Comparison of ENCODE assay signal across 14 cellular contexts in the genomic region with DNA sequence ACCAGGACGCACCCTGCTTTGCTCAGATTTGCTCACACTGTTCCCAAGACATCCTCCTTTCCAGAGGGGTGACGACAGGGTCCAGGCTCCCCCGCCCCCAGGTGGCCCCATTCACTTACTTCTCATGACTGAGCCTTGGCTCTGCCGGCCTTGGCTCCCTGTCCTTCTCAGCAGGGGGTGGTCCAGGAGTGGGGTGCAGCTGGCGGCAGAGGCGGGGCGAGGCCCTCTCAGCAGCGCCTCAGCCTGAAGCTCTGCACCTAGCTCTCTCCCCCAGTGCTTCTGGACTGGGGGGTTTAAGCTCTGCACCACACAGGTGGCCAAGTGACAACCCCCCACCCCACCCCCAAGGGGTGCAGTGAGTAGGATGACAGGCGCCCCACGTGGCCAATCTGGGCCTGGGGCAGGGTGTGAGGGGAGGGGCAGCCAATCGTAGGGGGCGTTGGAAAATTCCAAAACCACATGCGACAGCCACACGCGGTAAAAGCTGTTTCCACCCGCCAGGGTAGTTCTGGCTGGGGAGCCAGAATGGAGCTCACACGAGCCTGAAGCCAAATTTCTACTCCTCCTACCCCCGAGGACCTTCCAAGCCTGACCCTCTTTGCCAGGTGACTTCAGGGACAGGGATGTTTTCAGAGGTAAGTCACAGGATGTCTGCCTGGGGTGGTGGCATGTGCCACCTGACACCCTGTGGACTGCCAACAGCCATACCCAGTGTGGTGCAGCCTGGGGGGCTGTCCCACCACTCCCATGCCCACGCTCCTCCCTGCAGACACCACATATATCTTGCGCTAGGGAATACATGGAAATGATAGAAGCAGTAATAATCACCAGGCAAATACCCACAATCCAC. TPM values are rescaled to one million over a fixed set of nuclear protein-coding genes. Genes with fewer than 3 reads are reported as not detected.
DNase-seq lines count a peak whose midpoint lies in the region; ATAC-seq and TF ChIP-seq lines count a peak whose summit lies in the region.
"Had no signal": no experiment of that assay in that cellular context is flagged by ENCODE, and none has a peak within 500 bp of the region (broad histone marks: within the 10 kb centered on the region; RNA-seq: fewer than 3 reads in every experiment).

No MANE protein-coding gene starts in this region.

- peaks cover 39% of the 10 kb centered on the region for H3K4me1 ChIP-seq in iPS-15b (ENCODE audit: control insufficient read depth, insufficient read depth, low read length)
- peaks cover 2 to 25% (median 5%) of the 10 kb centered on the region in 4 donors for H3K4me1 ChIP-seq in transverse colon

- peak overlapping the region; percentile 56 for H3K27ac Mint-ChIP-seq in activated CD8-positive, alpha-beta T cell treated with anti-CD3 and anti-CD28 coated beads for 36 hours
- H3K27ac Mint-ChIP-seq: type B pancreatic cell had no signal

- H3K4me3 ChIP-seq in iPS-15b (ENCODE audit: low read depth, low read length): peak overlapping the region; percentile 52
- no peak overlapping the region for H3K4me3 ChIP-seq in transverse colon
- H3K4me3 ChIP-seq: cardiac muscle cell had no signal

- H3K4me1 Mint-ChIP-seq in activated CD8-positive, alpha-beta T cell treated with anti-CD3 and anti-CD28 coated beads for 36 hours (ENCODE audit: low read depth): peaks cover 61% of the 10 kb centered on the region

- no peaks in the 10 kb centered on the region for H3K9me3 Mint-ChIP-seq in activated CD8-positive, alpha-beta T cell treated with anti-CD3 and anti-CD28 coated beads for 36 hours
- H3K9me3 Mint-ChIP-seq: type B pancreatic cell had no signal

- no peaks in the 10 kb centered on the region for H3K27me3 Mint-ChIP-seq in activated CD8-positive, alpha-beta T cell treated with anti-CD3 and anti-CD28 coated beads for 36 hours

- H3K36me3 ChIP-seq in iPS-15b (ENCODE audit: control insufficient read depth, insufficient read depth, low read length) (no peaks in the 10 kb centered on the region), transverse colon (no peaks in the 10 kb centered on the region)
- H3K36me3 ChIP-seq: cardiac muscle cell had no signal

- intact Hi-C loops in activated CD8-positive, alpha-beta T cell treated with anti-CD3 and anti-CD28 coated beads for 36 hours (cut with micrococcal nuclease): loop anchor here (5.0 kb wide), 1 partner anchor 34 kb away; the partner anchor contains the start of gene TDRKH
- intact Hi-C loops in transverse colon (cut with DNase I; ENCODE audit: low total_unique reads): no loop called here
- intact Hi-C loops in head of caudate nucleus (cut with DNase I): no loop called here

- peak overlapping the region; percentile 63 for H3K4me3 Mint-ChIP-seq in activated CD8-positive, alpha-beta T cell treated with anti-CD3 and anti-CD28 coated beads for 36 hours
- H3K4me3 Mint-ChIP-seq: type B pancreatic cell had no signal

- CTCF ChIA-PET in activated CD8-positive, alpha-beta T cell treated with anti-CD3 and anti-CD28 coated beads for 36 hours (lab: Charles Lee): interaction anchor here (0.6 to 3.2 kb wide), 3 partner anchors 9 to 214 kb away, joined by 3 to 14 read pairs (median 3); no protein-coding TSS in a partner anchor

- no peaks in the 10 kb centered on the region for H3K36me3 Mint-ChIP-seq in activated CD8-positive, alpha-beta T cell treated with anti-CD3 and anti-CD28 coated beads for 36 hours (ENCODE audit: low read depth)
- H3K36me3 Mint-ChIP-seq: type B pancreatic cell had no signal

- no peak overlapping the region for H3K9ac ChIP-seq in iPS-15b (ENCODE audit: low read depth, low read length)

- no peak for TF ChIP-seq POLR2A in transverse colon (IDR thresholded peaks at IDR 0.05)

- in situ Hi-C loops in transverse colon (cut with MboI; ENCODE audit: low pct_ligation_motif_present in 1 of 4, low pct_unique_long_range_greater_than_20kb in 1 of 4, low sequenced_read_pairs in 3 of 4): no loop called here

- TF ChIP-seq EP300 in transverse colon (IDR thresholded peaks at IDR 0.05; ENCODE audit: low read depth): no peak

- H3K27me3 ChIP-seq in iPS-15b (ENCODE audit: control insufficient read depth, insufficient read depth, low read length) (no peaks in the 10 kb centered on the region), transverse colon (no peaks in the 10 kb centered on the region)
- H3K27me3 ChIP-seq: cardiac muscle cell had no signal

- 63 to 100% methylated on average over 1 to 20 of the region's 20 CpGs for WGBS in transverse colon (ENCODE audit: low coverage in 1 of 2), 2 donors

- peak; percentile 35 for DNase-seq in stimulated activated CD4-positive, alpha-beta T cell treated with anti-CD3 and anti-CD28 coated beads, Interleukin-12 subunit alpha, Interleukin-12 subunit beta, amount 100 ng/mL, for 4 hours
- DNase-seq in stimulated activated CD4-positive, alpha-beta T cell treated with anti-CD3 and anti-CD28 coated beads, Interleukin-2, amount 100 ng/mL, for 48 hours: no peak
- DNase-seq in activated CD8-positive, alpha-beta T cell treated with anti-CD3 and anti-CD28 coated beads for 36 hours: peak; percentile 54
- DNase-seq in transverse colon: peak; percentile 40
- no peak for DNase-seq in head of caudate nucleus
- no peak for DNase-seq in KG1 (lab: John Stamatoyannopoulos, UW)
- DNase-seq: PC-3 had no signal

- H3K9me3 ChIP-seq in iPS-15b (ENCODE audit: control insufficient read depth, insufficient read depth, low read length) (no peaks in the 10 kb centered on the region), transverse colon (no peaks in the 10 kb centered on the region)

- POLR2A ChIA-PET in activated CD8-positive, alpha-beta T cell treated with anti-CD3 and anti-CD28 coated beads for 36 hours (lab: Charles Lee): interaction anchor here (1.1 to 1.6 kb wide), 2 partner anchors 10 to 18 kb away, joined by 3 to 4 read pairs; no protein-coding TSS in a partner anchor

- no peak for ATAC-seq in activated CD8-positive, alpha-beta T cell treated with anti-CD3 and anti-CD28 coated beads for 36 hours
- no peak for ATAC-seq in HG03280 (IDR thresholded peaks at IDR 0.05; ENCODE audit: unreplicated experiment)
- ATAC-seq: PC-3 had no signal

- H3K27ac ChIP-seq in transverse colon: peak overlapping the region in 1 of 4 donors; percentile 17
- H3K27ac ChIP-seq: cardiac muscle cell had no signal

- TF ChIP-seq CTCF in activated CD8-positive, alpha-beta T cell treated with anti-CD3 and anti-CD28 coated beads for 36 hours (IDR thresholded peaks at IDR 0.05): no peak
- no peak for TF ChIP-seq CTCF in transverse colon (IDR thresholded peaks at IDR 0.05)

RNA-seq across cellular contexts. Expression of gene RORC, which starts 5.6 kb away (rescaled TPM):
- total RNA-seq in activated CD8-positive, alpha-beta T cell treated with anti-CD3 and anti-CD28 coated beads for 36 hours: 1 to 10 TPM; 1.3 to 1.5 TPM
- 10 to 100 TPM in 3 of 4 donors, 1 to 10 TPM in 1; 3.4 to 34.3 (median 32.0) TPM for total RNA-seq in transverse colon
- total RNA-seq: cardiac muscle cell, M059J had no signal

RNA-seq across cellular contexts. Expression of gene C2CD4D, which starts 13.6 kb away (rescaled TPM):
- total RNA-seq in activated CD8-positive, alpha-beta T cell treated with anti-CD3 and anti-CD28 coated beads for 36 hours: 1 to 10 TPM; 1.3 to 1.6 TPM
- total RNA-seq in transverse colon: not detected
- total RNA-seq: cardiac muscle cell, M059J, renal cortical epithelial cell had no signal

RNA-seq across cellular contexts. Expression of gene LINGO4, which starts 20.8 kb away (rescaled TPM):
- total RNA-seq in activated CD8-positive, alpha-beta T cell treated with anti-CD3 and anti-CD28 coated beads for 36 hours: not detected
- total RNA-seq in transverse colon: under 1 TPM in 2 of 4 donors, not detected in 2; 0.14 to 0.48 TPM
- total RNA-seq: cardiac muscle cell, M059J, PC-3 had no signal

RNA-seq across cellular contexts. Expression of gene THEM5, which starts 27.5 kb away (rescaled TPM):
- not detected for total RNA-seq in activated CD8-positive, alpha-beta T cell treated with anti-CD3 and anti-CD28 coated beads for 36 hours
- total RNA-seq in transverse colon: not detected
- total RNA-seq: cardiac muscle cell, M059J, mononuclear cell, PC-3, renal cortical epithelial cell had no signal

RNA-seq across cellular contexts. Expression of gene TDRKH, which starts 35.7 kb away (rescaled TPM):
- 10 to 100 TPM in 1 of 2 experiments, 1 to 10 TPM in 1; 9.7 to 10.5 TPM for total RNA-seq in activated CD8-positive, alpha-beta T cell treated with anti-CD3 and anti-CD28 coated beads for 36 hours
- total RNA-seq in transverse colon: 1 to 10 TPM in 3 of 4 donors, under 1 TPM in 1; 0.80 to 5.4 (median 4.0) TPM

Comparison
In these comparisons a context has a peak if more than half of its experiments do, and no peak if none do; other contexts are left out.
1. DNase-seq: peak in stimulated activated CD4-positive, alpha-beta T cell treated with anti-CD3 and anti-CD28 coated beads, Interleukin-12 subunit alpha, Interleukin-12 subunit beta, amount 100 ng/mL, for 4 hours (single experiment), activated CD8-positive, alpha-beta T cell treated with anti-CD3 and anti-CD28 coated beads for 36 hours (single experiment) and transverse colon (single experiment); none in stimulated activated CD4-positive, alpha-beta T cell treated with anti-CD3 and anti-CD28 coated beads, Interleukin-2, amount 100 ng/mL, for 48 hours (0 of 2), head of caudate nucleus (0 of 42) and KG1 (single experiment).